1 cellular context compared by ENCODE assay signal in the genomic region with DNA sequence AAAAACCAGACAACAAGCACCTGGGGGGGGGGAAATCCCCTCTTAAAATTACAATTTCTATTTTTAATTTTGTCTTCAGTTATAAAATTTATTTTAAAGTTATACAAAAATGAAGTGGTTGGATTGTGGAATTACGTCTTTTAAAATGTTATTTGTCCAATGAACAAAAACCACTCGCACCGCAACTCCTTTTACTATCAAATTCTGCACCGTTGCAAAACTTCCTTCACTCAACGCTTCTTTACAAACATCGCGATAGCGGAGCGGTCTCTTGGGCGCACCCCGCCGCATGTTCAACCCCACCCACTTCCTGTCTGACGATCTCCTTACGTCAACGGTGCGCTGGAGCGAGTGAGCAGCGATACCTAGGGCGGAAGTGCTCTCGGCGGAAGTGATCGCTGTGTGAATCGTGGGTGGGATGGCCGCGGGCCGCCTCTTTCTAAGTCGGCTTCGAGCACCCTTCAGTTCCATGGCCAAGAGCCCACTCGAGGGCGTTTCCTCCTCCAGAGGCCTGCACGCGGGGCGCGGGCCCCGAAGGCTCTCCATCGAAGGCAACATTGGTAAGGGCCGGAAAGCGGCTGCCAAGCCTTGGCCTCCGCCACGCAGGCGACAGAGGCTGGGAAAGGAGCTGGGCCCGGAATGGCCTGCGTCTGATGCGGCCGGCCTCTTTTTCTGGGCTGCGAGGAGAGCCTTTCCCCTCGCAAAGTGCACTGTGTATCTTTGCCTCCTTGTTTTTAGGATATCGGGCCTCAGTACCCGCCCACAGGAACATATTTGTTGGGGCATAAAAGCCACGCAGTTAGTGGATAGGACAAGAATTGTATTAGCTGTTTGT.
TF ChIP-seq lines count a peak whose summit lies in the region.

A gene (plus strand): TSS at position 388 of the 835 bp plus-strand sequence. CDS start 31 bp downstream, at position 419.

TF ChIP-seq in GM12878, 131 proteins besides CTCF, POLR2A, EP300 and RAD21 (continued from another document):
- TF ChIP-seq, protein P1, sequence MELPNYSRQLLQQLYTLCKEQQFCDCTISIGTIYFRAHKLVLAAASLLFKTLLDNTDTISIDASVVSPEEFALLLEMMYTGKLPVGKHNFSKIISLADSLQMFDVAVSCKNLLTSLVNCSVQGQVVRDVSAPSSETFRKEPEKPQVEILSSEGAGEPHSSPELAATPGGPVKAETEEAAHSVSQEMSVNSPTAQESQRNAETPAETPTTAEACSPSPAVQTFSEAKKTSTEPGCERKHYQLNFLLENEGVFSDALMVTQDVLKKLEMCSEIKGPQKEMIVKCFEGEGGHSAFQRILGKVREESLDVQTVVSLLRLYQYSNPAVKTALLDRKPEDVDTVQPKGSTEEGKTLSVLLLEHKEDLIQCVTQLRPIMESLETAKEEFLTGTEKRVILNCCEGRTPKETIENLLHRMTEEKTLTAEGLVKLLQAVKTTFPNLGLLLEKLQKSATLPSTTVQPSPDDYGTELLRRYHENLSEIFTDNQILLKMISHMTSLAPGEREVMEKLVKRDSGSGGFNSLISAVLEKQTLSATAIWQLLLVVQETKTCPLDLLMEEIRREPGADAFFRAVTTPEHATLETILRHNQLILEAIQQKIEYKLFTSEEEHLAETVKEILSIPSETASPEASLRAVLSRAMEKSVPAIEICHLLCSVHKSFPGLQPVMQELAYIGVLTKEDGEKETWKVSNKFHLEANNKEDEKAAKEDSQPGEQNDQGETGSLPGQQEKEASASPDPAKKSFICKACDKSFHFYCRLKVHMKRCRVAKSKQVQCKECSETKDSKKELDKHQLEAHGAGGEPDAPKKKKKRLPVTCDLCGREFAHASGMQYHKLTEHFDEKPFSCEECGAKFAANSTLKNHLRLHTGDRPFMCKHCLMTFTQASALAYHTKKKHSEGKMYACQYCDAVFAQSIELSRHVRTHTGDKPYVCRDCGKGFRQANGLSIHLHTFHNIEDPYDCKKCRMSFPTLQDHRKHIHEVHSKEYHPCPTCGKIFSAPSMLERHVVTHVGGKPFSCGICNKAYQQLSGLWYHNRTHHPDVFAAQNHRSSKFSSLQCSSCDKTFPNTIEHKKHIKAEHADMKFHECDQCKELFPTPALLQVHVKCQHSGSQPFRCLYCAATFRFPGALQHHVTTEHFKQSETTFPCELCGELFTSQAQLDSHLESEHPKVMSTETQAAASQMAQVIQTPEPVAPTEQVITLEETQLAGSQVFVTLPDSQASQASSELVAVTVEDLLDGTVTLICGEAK (IDR thresholded peaks at IDR 0.05; ENCODE audit: borderline replicate concordance) = peak; percentile 92
- peak; percentile 97 for TF ChIP-seq CREM (IDR thresholded peaks at IDR 0.05; ENCODE audit: low read depth)
- TF ChIP-seq ZNF274 (IDR thresholded peaks at IDR 0.05; ENCODE audit: insufficient read depth, insufficient read length) = no peak
- TF ChIP-seq SIN3A (IDR thresholded peaks at IDR 0.05; ENCODE audit: low read depth, low read length) = peak; percentile 86
- no peak; the same call in 1 of the 2 replicates for TF ChIP-seq FOXK2 (IDR thresholded peaks at IDR 0.05)
- TF ChIP-seq CBX5 (IDR thresholded peaks at IDR 0.05; ENCODE audit: low read depth) = peak; percentile 65; the same call in 1 of the 2 replicates
- no peak for TF ChIP-seq NFIC (IDR thresholded peaks at IDR 0.05; ENCODE audit: low read depth, low read length)
- TF ChIP-seq, protein P2, sequence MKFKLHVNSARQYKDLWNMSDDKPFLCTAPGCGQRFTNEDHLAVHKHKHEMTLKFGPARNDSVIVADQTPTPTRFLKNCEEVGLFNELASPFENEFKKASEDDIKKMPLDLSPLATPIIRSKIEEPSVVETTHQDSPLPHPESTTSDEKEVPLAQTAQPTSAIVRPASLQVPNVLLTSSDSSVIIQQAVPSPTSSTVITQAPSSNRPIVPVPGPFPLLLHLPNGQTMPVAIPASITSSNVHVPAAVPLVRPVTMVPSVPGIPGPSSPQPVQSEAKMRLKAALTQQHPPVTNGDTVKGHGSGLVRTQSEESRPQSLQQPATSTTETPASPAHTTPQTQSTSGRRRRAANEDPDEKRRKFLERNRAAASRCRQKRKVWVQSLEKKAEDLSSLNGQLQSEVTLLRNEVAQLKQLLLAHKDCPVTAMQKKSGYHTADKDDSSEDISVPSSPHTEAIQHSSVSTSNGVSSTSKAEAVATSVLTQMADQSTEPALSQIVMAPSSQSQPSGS (IDR thresholded peaks at IDR 0.05; ENCODE audit: low read length) = peak; percentile 70
- TF ChIP-seq PAX8 (IDR thresholded peaks at IDR 0.05) = no peak
- peak; percentile 84 for TF ChIP-seq RB1 (IDR thresholded peaks at IDR 0.05; ENCODE audit: borderline replicate concordance)
- peak; percentile 78 for TF ChIP-seq NR2C1 (IDR thresholded peaks at IDR 0.05)
- TF ChIP-seq STAT1 (conservative IDR thresholded peaks at IDR 0.05) = peak; percentile 47; the same call in 1 of the 2 replicates
- TF ChIP-seq, protein P3, sequence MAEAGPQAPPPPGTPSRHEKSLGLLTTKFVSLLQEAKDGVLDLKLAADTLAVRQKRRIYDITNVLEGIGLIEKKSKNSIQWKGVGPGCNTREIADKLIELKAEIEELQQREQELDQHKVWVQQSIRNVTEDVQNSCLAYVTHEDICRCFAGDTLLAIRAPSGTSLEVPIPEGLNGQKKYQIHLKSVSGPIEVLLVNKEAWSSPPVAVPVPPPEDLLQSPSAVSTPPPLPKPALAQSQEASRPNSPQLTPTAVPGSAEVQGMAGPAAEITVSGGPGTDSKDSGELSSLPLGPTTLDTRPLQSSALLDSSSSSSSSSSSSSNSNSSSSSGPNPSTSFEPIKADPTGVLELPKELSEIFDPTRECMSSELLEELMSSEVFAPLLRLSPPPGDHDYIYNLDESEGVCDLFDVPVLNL (IDR thresholded peaks at IDR 0.05; ENCODE audit: low read depth, low read length) = no peak
- TF ChIP-seq MYC (IDR thresholded peaks at IDR 0.05; ENCODE audit: insufficient read depth, insufficient read length, insufficient replicate concordance, low read length, severe bottlenecking) = no peak
- peak; percentile 82; the same call in 1 of the 2 replicates for TF ChIP-seq ZNF207 (IDR thresholded peaks at IDR 0.05; ENCODE audit: borderline replicate concordance)
- TF ChIP-seq MTA2 (IDR thresholded peaks at IDR 0.05; ENCODE audit: low read depth) = peak; percentile 37; the same call in 1 of the 2 replicates
- peak; percentile 19; the same call in 1 of the 2 replicates for TF ChIP-seq IRF4 (IDR thresholded peaks at IDR 0.05; ENCODE audit: low read depth, low read length)
- no peak for TF ChIP-seq CBX3 (IDR thresholded peaks at IDR 0.05; ENCODE audit: borderline replicate concordance, low read depth)
- TF ChIP-seq, protein P4, sequence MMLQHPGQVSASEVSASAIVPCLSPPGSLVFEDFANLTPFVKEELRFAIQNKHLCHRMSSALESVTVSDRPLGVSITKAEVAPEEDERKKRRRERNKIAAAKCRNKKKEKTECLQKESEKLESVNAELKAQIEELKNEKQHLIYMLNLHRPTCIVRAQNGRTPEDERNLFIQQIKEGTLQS (IDR thresholded peaks at IDR 0.05; ENCODE audit: borderline replicate concordance, extremely low read depth, low read depth, low read length) = no peak
- TF ChIP-seq RELA (IDR thresholded peaks at IDR 0.05; ENCODE audit: borderline replicate concordance, partially characterized antibody) = no peak
- TF ChIP-seq SMC3 (IDR thresholded peaks at IDR 0.05; ENCODE audit: borderline replicate concordance, low read length) = peak; percentile 20; the same call in 1 of the 2 replicates
